Comparison of ENCODE assay signal across 11 cellular contexts in the genomic region with DNA sequence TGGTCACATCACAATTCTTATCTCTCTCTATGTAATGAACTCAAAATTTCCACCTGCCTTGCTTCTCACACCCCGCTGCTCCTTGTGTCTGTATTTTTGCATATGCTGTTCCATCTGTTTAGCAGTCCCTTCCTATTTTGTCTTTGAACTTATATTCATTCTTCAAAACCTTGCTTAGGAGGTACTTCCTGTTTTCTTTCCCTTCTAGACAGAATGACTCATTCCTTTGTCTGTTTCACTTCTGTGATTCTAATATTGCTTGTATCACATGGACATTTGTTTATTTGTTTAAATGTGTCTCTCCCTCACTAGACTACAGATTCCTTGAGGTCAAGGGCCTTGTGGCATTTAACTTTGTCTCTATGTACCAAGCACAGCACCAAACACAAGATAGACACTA.
DNase-seq lines count a peak whose midpoint lies in the region; ATAC-seq, FAIRE-seq and TF ChIP-seq lines count a peak whose summit lies in the region.
"Had no signal": no experiment of that assay in that cellular context is flagged by ENCODE, and none has a peak within 500 bp of the region (broad histone marks: within the 10 kb centered on the region; RNA-seq: fewer than 3 reads in every experiment).

No MANE protein-coding gene starts in this region.

- ATAC-seq in GM18499 (IDR thresholded peaks at IDR 0.05; ENCODE audit: insufficient read depth, unreplicated experiment) (peak; percentile 94), GM21526 (IDR thresholded peaks at IDR 0.05; ENCODE audit: low FRiP score, unreplicated experiment) (peak; percentile 88), HG03575 (IDR thresholded peaks at IDR 0.05; ENCODE audit: extremely low read depth, insufficient number of reproducible peaks, low FRiP score, unreplicated experiment) (peak; percentile 64), left cardiac atrium (no peak), GM19324 (IDR thresholded peaks at IDR 0.05; ENCODE audit: low FRiP score, unreplicated experiment) (no peak)

- no peaks in the 10 kb centered on the region for H4K20me1 ChIP-seq in mammary epithelial cell (ENCODE audit: insufficient read depth, low read length)

- H2AFZ ChIP-seq in mammary epithelial cell (ENCODE audit: low read depth, low read length): peak overlapping the region; percentile 49

- WGBS in mammary epithelial cell (ENCODE audit: low coverage, missing lambda C conversion rate): 100% methylated on average over 1 of the region's 1 CpG

- CTCF ChIA-PET in mammary epithelial cell (lab: Charles Lee; ENCODE audit: low non-redundant PET): no interaction called here

- no peaks in the 10 kb centered on the region for H3K27me3 ChIP-seq in mammary epithelial cell (ENCODE audit: insufficient read depth, low read length)
- H3K27me3 ChIP-seq: brain microvascular endothelial cell, tibial nerve had no signal

- H3K36me3 ChIP-seq in mammary epithelial cell (ENCODE audit: insufficient read depth, low read length): no peaks in the 10 kb centered on the region
- no peaks in the 10 kb centered on the region for H3K36me3 ChIP-seq in kidney (ENCODE audit: control insufficient read depth in 1 of 2, insufficient read depth in 2 of 2, low read length in 2 of 2)
- H3K36me3 ChIP-seq: brain microvascular endothelial cell, tibial nerve had no signal

- no peak overlapping the region for H3K27ac ChIP-seq in mammary epithelial cell (ENCODE audit: insufficient read depth, low read depth, low read length)
- no peak overlapping the region for H3K27ac ChIP-seq in kidney (ENCODE audit: low read depth in 2 of 2, low read length in 2 of 2)
- H3K27ac ChIP-seq: brain microvascular endothelial cell, tibial nerve had no signal

- intact Hi-C loops in mammary epithelial cell (cut with micrococcal nuclease): no loop called here
- intact Hi-C loops in left cardiac atrium (cut with DNase I): no loop called here
- intact Hi-C loops in kidney (cut with DNase I): no loop called here

- in situ Hi-C loops in mammary epithelial cell (cut with MboI; ENCODE audit: low sequenced_read_pairs in 2 of 2): no loop called here

- DNase-seq in mammary epithelial cell: peak; percentile 21
- DNase-seq in LoVo (ENCODE audit: low spot score): no peak
- DNase-seq in left cardiac atrium: no peak
- no peak for DNase-seq in kidney
- DNase-seq: brain microvascular endothelial cell; stimulated activated CD4-positive, alpha-beta T cell treated with anti-CD3 and anti-CD28 coated beads, Interleukin-4, amount 100 ng/mL, for 4 hours had no signal

- TF ChIP-seq CTCF in mammary epithelial cell (conservative IDR thresholded peaks at IDR 0.05 in 1 of 2, IDR thresholded peaks at IDR 0.05 in 1 of 2; ENCODE audit: extremely low read depth in 1 of 2, insufficient read depth in 1 of 2, low read depth in 1 of 2, low read length in 2 of 2): no peak
- no peak for TF ChIP-seq CTCF in kidney (IDR thresholded peaks at IDR 0.05; ENCODE audit: borderline replicate concordance, extremely low read depth, insufficient read depth)

- H3K9me3 ChIP-seq in mammary epithelial cell (replicated peaks; ENCODE audit: insufficient read depth, low read length) (no peaks in the 10 kb centered on the region), kidney (ENCODE audit: control insufficient read depth in 1 of 2, low read length in 2 of 2) (no peaks in the 10 kb centered on the region)
- H3K9me3 ChIP-seq: tibial nerve had no signal

- H3K4me3 ChIP-seq in mammary epithelial cell (replicated peaks in 1 of 3; ENCODE audit: insufficient read depth in 1 of 3, low read depth in 2 of 3, low read length in 3 of 3): no peak overlapping the region
- H3K4me3 ChIP-seq in kidney (ENCODE audit: low read length in 2 of 2): no peak overlapping the region
- H3K4me3 ChIP-seq: tibial nerve had no signal

- no peak overlapping the region for H3K4me2 ChIP-seq in mammary epithelial cell (ENCODE audit: insufficient read depth, low read depth, low read length)

- no TSS peak for BruUV-seq in mammary epithelial cell (replicated peaks; lab: Mats Ljungman, UMichigan)

- H3K79me2 ChIP-seq in mammary epithelial cell (ENCODE audit: insufficient read depth, low read length): no peaks in the 10 kb centered on the region

- H3K4me1 ChIP-seq in mammary epithelial cell (ENCODE audit: insufficient read depth, low read length) (no peaks in the 10 kb centered on the region), kidney (ENCODE audit: control insufficient read depth in 1 of 2, insufficient read depth in 1 of 2, low read depth in 1 of 2, low read length in 2 of 2) (no peaks in the 10 kb centered on the region)
- H3K4me1 ChIP-seq: tibial nerve had no signal

- H3K9ac ChIP-seq in mammary epithelial cell (ENCODE audit: insufficient read depth, low read length): no peak overlapping the region
- H3K9ac ChIP-seq in kidney (ENCODE audit: low read length in 2 of 2): no peak overlapping the region

- dilution Hi-C loops in mammary epithelial cell (cut with HindIII; ENCODE audit: low sequenced_read_pairs): no loop called here

- no peak for FAIRE-seq in kidney (lab: Jason Lieb, UNC)

Comparison
In these comparisons a context has a peak if more than half of its experiments do, and no peak if none do; other contexts are left out.
1. ATAC-seq: peak in GM18499 (single experiment), GM21526 (single experiment) and HG03575 (single experiment); none in left cardiac atrium (0 of 2) and GM19324 (single experiment).